11 cellular contexts compared by ENCODE assay signal in genomic region chr11:69212121-69213110, GRCh38. TPM values are rescaled to one million over a fixed set of nuclear protein-coding genes. Genes with fewer than 3 reads are reported as not detected.
DNase-seq lines count a peak whose midpoint lies in the region; ATAC-seq and TF ChIP-seq lines count a peak whose summit lies in the region.
"Had no signal": no experiment of that assay in that cellular context is flagged by ENCODE, and none has a peak within 500 bp of the region (broad histone marks: within the 10 kb centered on the region; RNA-seq: fewer than 3 reads in every experiment).

No MANE protein-coding gene starts in this region.

- intact Hi-C loops in right cardiac atrium (cut with DNase I): no loop called here

- ATAC-seq in right cardiac atrium: no peak
- no peak for ATAC-seq in activated T-helper 17 cell treated with anti-CD3 and anti-CD28 coated beads, Interleukin-2, amount 50 U/mL, for 72 hours (replicated peaks)
- ATAC-seq in thoracic aorta (ENCODE audit: insufficient number of reproducible peaks, low FRiP score, low read depth): no peak
- no peak for ATAC-seq in GM21737 (IDR thresholded peaks at IDR 0.05; ENCODE audit: unreplicated experiment)
- ATAC-seq in GM21529 (IDR thresholded peaks at IDR 0.05; ENCODE audit: unreplicated experiment): no peak

- DNase-seq in cardiac muscle cell (ENCODE audit: low read depth in 1 of 2, low spot score in 1 of 2) (no peak), right cardiac atrium (no peak), hepatocyte (ENCODE audit: low spot score) (no peak), thoracic aorta (ENCODE audit: low spot score) (no peak)
- DNase-seq in CD8-positive, alpha-beta memory T cell: no peak
- DNase-seq: RPMI8226, WERI-Rb-1 had no signal

- H3K27ac Mint-ChIP-seq in activated T-helper 17 cell treated with anti-CD3 and anti-CD28 coated beads, Interleukin-2, amount 50 U/mL, for 72 hours: peak overlapping the region; percentile 15
- H3K27ac Mint-ChIP-seq in CD8-positive, alpha-beta memory T cell: no peak overlapping the region

- CTCF ChIA-PET in CD8-positive, alpha-beta memory T cell (lab: Charles Lee): no interaction called here

- H3K27me3 ChIP-seq in cardiac muscle cell (no peaks in the 10 kb centered on the region), right cardiac atrium (ENCODE audit: control insufficient read depth, insufficient read depth) (no peaks in the 10 kb centered on the region), hepatocyte (no peaks in the 10 kb centered on the region), thoracic aorta (replicated peaks; ENCODE audit: insufficient read depth) (no peaks in the 10 kb centered on the region)
- H3K27me3 ChIP-seq in CD8-positive, alpha-beta memory T cell (ENCODE audit: insufficient read depth, low read length, poor library complexity, severe bottlenecking): no peaks in the 10 kb centered on the region
- H3K27me3 ChIP-seq: suprapubic skin had no signal

- H3K4me1 ChIP-seq in cardiac muscle cell (ENCODE audit: low read depth) (no peaks in the 10 kb centered on the region), right cardiac atrium (ENCODE audit: control insufficient read depth, insufficient read depth, low read length) (no peaks in the 10 kb centered on the region), hepatocyte (ENCODE audit: insufficient read depth) (no peaks in the 10 kb centered on the region), thoracic aorta (ENCODE audit: control insufficient read depth in 1 of 2, low read depth in 2 of 2) (peaks cover 0 to 5% of the 10 kb centered on the region in 2 donors)
- no peaks in the 10 kb centered on the region for H3K4me1 ChIP-seq in CD8-positive, alpha-beta memory T cell (ENCODE audit: insufficient read depth, low read length)

- H3K36me3 Mint-ChIP-seq in activated T-helper 17 cell treated with anti-CD3 and anti-CD28 coated beads, Interleukin-2, amount 50 U/mL, for 72 hours (ENCODE audit: low read depth): no peaks in the 10 kb centered on the region
- H3K36me3 Mint-ChIP-seq in CD8-positive, alpha-beta memory T cell: no peaks in the 10 kb centered on the region

- H3K9me3 ChIP-seq in cardiac muscle cell (ENCODE audit: low read depth): no peaks in the 10 kb centered on the region
- no peaks in the 10 kb centered on the region for H3K9me3 ChIP-seq in right cardiac atrium (ENCODE audit: control insufficient read depth, low read length)
- no peaks in the 10 kb centered on the region for H3K9me3 ChIP-seq in hepatocyte (ENCODE audit: low read depth)
- no peaks in the 10 kb centered on the region for H3K9me3 ChIP-seq in thoracic aorta
- H3K9me3 ChIP-seq in CD8-positive, alpha-beta memory T cell (ENCODE audit: low read length): no peaks in the 10 kb centered on the region
- H3K9me3 ChIP-seq: suprapubic skin had no signal

- no peaks in the 10 kb centered on the region for H3K36me3 ChIP-seq in cardiac muscle cell
- no peaks in the 10 kb centered on the region for H3K36me3 ChIP-seq in hepatocyte (replicated peaks; ENCODE audit: insufficient read depth, low read depth)
- H3K36me3 ChIP-seq in thoracic aorta: no peaks in the 10 kb centered on the region
- H3K36me3 ChIP-seq in CD8-positive, alpha-beta memory T cell (ENCODE audit: insufficient read depth, low read length): no peaks in the 10 kb centered on the region
- H3K36me3 ChIP-seq: suprapubic skin, WERI-Rb-1 had no signal

- H3K4me3 Mint-ChIP-seq in activated T-helper 17 cell treated with anti-CD3 and anti-CD28 coated beads, Interleukin-2, amount 50 U/mL, for 72 hours: no peak overlapping the region
- no peak overlapping the region for H3K4me3 Mint-ChIP-seq in CD8-positive, alpha-beta memory T cell

- no peaks in the 10 kb centered on the region for H3K9me3 Mint-ChIP-seq in activated T-helper 17 cell treated with anti-CD3 and anti-CD28 coated beads, Interleukin-2, amount 50 U/mL, for 72 hours
- no peaks in the 10 kb centered on the region for H3K9me3 Mint-ChIP-seq in CD8-positive, alpha-beta memory T cell

- H3K27ac ChIP-seq in cardiac muscle cell (no peak overlapping the region), right cardiac atrium (ENCODE audit: low read length) (no peak overlapping the region), hepatocyte (no peak overlapping the region), thoracic aorta (no peak overlapping the region)
- no peak overlapping the region for H3K27ac ChIP-seq in CD8-positive, alpha-beta memory T cell (ENCODE audit: low read depth, low read length)
- H3K27ac ChIP-seq: suprapubic skin, WERI-Rb-1 had no signal

- H3K4me1 Mint-ChIP-seq in activated T-helper 17 cell treated with anti-CD3 and anti-CD28 coated beads, Interleukin-2, amount 50 U/mL, for 72 hours: peaks cover 13% of the 10 kb centered on the region
- no peaks in the 10 kb centered on the region for H3K4me1 Mint-ChIP-seq in CD8-positive, alpha-beta memory T cell

- peaks cover 23% of the 10 kb centered on the region for H3K27me3 Mint-ChIP-seq in activated T-helper 17 cell treated with anti-CD3 and anti-CD28 coated beads, Interleukin-2, amount 50 U/mL, for 72 hours
- peaks cover 25 to 43% of the 10 kb centered on the region in 2 donors for H3K27me3 Mint-ChIP-seq in CD8-positive, alpha-beta memory T cell

- WGBS in right cardiac atrium: 50% methylated on average over 19 of the region's 19 CpGs
- 70% methylated on average over 19 of the region's 19 CpGs for WGBS in hepatocyte (ENCODE audit: low lambda C conversion rate, missing lambda C conversion rate)

- no peaks in the 10 kb centered on the region for H3K79me2 ChIP-seq in hepatocyte

- H3K4me3 ChIP-seq in cardiac muscle cell: no peak overlapping the region
- H3K4me3 ChIP-seq in right cardiac atrium (ENCODE audit: low read length): no peak overlapping the region
- H3K4me3 ChIP-seq in hepatocyte: no peak overlapping the region
- no peak overlapping the region for H3K4me3 ChIP-seq in thoracic aorta
- H3K4me3 ChIP-seq in CD8-positive, alpha-beta memory T cell (ENCODE audit: low read length): no peak overlapping the region
- H3K4me3 ChIP-seq: suprapubic skin had no signal

- H2AFZ ChIP-seq in hepatocyte: no peak overlapping the region

- no peaks in the 10 kb centered on the region for H4K20me1 ChIP-seq in hepatocyte (ENCODE audit: insufficient read depth, poor library complexity, severe bottlenecking)

- no peaks in the 10 kb centered on the region for H3K9me2 ChIP-seq in hepatocyte (replicated peaks; ENCODE audit: insufficient read depth)

- TF ChIP-seq CTCF in cardiac muscle cell (IDR thresholded peaks at IDR 0.05; ENCODE audit: low read depth, low read length): peak; percentile 40
- peak; percentile 33 for TF ChIP-seq CTCF in hepatocyte (IDR thresholded peaks at IDR 0.05; ENCODE audit: poor library complexity)
- peak; percentile 32 for TF ChIP-seq CTCF in thoracic aorta (IDR thresholded peaks at IDR 0.05)

- POLR2A ChIA-PET in CD8-positive, alpha-beta memory T cell (lab: Charles Lee): no interaction called here

- H3K4me2 ChIP-seq in hepatocyte: no peak overlapping the region

RNA-seq across cellular contexts. Expression of gene SMIM38, which starts 56.7 kb away (rescaled TPM):
- 1.1 and 5.5 TPM in 2 replicates for total RNA-seq in cardiac muscle cell
- polyA plus RNA-seq in cardiac muscle cell: 0.62 and 2.3 TPM in 2 replicates
- under 1 TPM in 3 of 4 donors, not detected in 1; 0.17 to 0.56 (median 0.25) TPM for total RNA-seq in right cardiac atrium
- polyA plus RNA-seq in right cardiac atrium: 0.07 TPM
- total RNA-seq in activated T-helper 17 cell treated with anti-CD3 and anti-CD28 coated beads, Interleukin-2, amount 50 U/mL, for 72 hours: 1 to 10 TPM in 1 of 2 donors, under 1 TPM in 1; 0.26 to 4.7 TPM
- 0.40 and 0.70 TPM in 2 replicates for total RNA-seq in hepatocyte
- polyA plus RNA-seq in hepatocyte: 0.64 TPM in 1 of 2 replicates, not detected in the other
- 1 to 10 TPM; 3.0 to 4.2 TPM for total RNA-seq in thoracic aorta
- 1 to 10 TPM; 1.4 to 1.8 TPM for total RNA-seq in CD8-positive, alpha-beta memory T cell
- polyA plus RNA-seq in CD8-positive, alpha-beta memory T cell: not detected
